1 cellular context compared by ENCODE assay signal in genomic region chr12:52495385-52495784, GRCh38.
TF ChIP-seq lines count a peak whose summit lies in the region.

No MANE protein-coding gene starts in this region.

TF ChIP-seq in H1, 55 proteins besides CTCF, POLR2A, EP300 and RAD21:
- TF ChIP-seq CEBPB (IDR thresholded peaks at IDR 0.05; ENCODE audit: low read depth, low read length) (no peak), EZH2 (IDR thresholded peaks at IDR 0.05; ENCODE audit: low read depth, low read length, severe bottlenecking) (no peak)
